Comparison of ENCODE assay signal across 2 cellular contexts in the genomic region with DNA sequence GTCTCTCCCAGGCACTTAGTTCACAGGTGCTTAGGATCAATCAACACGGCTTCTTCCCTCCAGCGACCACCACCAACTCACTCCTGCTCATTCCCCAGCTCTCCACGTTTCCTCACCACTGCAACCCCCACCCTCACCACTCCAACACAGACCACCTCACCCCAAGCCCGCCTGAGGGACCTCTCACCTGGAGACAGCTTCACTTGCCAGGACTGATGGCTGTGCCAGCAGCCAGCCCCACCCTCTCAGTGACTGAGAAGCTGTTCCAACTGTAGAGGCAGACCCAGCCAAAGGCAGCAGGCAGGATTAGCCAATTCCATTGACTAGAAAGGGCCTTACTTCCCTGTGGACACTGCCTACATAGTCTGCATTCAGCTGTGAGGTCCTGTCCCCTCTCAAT.
TF ChIP-seq lines count a peak whose summit lies in the region.

No MANE protein-coding gene starts in this region.

TF ChIP-seq in SK-N-SH, 30 proteins besides CTCF, POLR2A, EP300 and RAD21 (continued from another document):
- TF ChIP-seq FOXM1 (IDR thresholded peaks at IDR 0.05; ENCODE audit: low read depth) (no peak), REST (IDR thresholded peaks at IDR 0.05; ENCODE audit: low read depth, low read length) (no peak), RFX5 (IDR thresholded peaks at IDR 0.05; ENCODE audit: low read length) (no peak), CHD2 (IDR thresholded peaks at IDR 0.05; ENCODE audit: low read length, partially characterized antibody) (no peak), SMC3 (IDR thresholded peaks at IDR 0.05; ENCODE audit: low read depth, low read length) (no peak), TCF12 (IDR thresholded peaks at IDR 0.05) (no peak)

TF ChIP-seq in SK-N-SH treated with all-trans-retinoic acid at 6 μM for 48 hours, 23 proteins besides CTCF, POLR2A, EP300 and RAD21:
- no peak for TF ChIP-seq PATZ1 (CRISPR knock-in tag; IDR thresholded peaks at IDR 0.05; ENCODE audit: borderline replicate concordance)
- no peak for TF ChIP-seq ZNF8 (CRISPR knock-in tag; IDR thresholded peaks at IDR 0.05)
- TF ChIP-seq ZC3H10 (CRISPR knock-in tag; IDR thresholded peaks at IDR 0.05): no peak
- TF ChIP-seq ZNF70 (CRISPR knock-in tag; IDR thresholded peaks at IDR 0.05): no peak
- TF ChIP-seq OSR1 (CRISPR knock-in tag; IDR thresholded peaks at IDR 0.05): no peak
- no peak for TF ChIP-seq GLIS3 (CRISPR knock-in tag; IDR thresholded peaks at IDR 0.05)
- no peak for TF ChIP-seq ARNTL (CRISPR knock-in tag; IDR thresholded peaks at IDR 0.05; ENCODE audit: borderline replicate concordance, low read depth)
- TF ChIP-seq SNAI2 (CRISPR knock-in tag; IDR thresholded peaks at IDR 0.05): no peak
